ENCODE assay signal across 20 cellular contexts in the genomic region with DNA sequence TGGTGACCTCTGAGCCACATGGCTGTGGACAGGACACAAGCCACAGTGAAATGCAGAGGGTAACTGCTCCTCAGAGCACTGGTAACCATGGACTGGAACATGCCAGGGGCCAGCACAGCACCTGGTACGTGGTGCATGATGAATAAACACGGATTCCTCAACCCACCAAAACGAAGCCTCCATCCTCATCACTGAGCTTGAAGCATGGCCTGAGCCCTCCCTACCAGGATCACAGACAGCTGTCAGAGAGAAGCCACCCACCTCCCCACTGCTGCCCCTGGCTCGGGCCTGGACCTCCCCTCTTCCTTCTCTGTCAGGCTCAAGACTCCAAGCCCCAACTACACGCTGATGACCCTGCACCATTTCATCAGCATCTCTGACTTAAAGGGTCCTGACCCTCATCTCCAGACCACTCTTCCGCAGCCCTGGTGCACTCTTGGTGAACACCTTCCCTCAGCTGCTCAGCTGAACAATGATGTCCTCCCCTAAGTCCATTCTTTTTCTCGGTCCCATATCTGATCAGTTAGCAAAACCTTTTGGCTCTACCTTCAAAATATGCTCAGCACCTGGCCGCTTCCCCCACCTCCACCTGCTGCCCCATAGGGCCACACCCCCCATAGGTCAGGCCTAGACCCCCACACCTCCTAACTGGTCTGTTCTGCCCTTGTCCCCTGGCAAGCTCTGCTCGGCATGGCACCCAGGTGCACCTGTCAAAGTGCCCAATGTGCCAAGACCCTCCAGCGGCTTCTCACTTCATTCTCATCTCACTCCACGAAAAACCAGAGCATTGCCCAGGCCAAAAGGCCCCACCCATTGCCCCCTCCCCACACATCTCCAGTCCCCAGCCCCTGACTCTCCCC.
A peak's percentile ranks its signal among the peaks of the same experiment; 100 is the strongest.
DNase-seq lines count a peak whose midpoint lies in the region; ATAC-seq and TF ChIP-seq lines count a peak whose summit lies in the region.
"Had no signal": no experiment of that assay in that cellular context is flagged by ENCODE, and none has a peak within 500 bp of the region (broad histone marks: within the 10 kb centered on the region; RNA-seq: fewer than 3 reads in every experiment).

No MANE protein-coding gene starts in this region.

- WGBS in stomach, 5 donors: 82 to 90% (median 87%) methylated on average over 10 to 11 of the region's 11 CpGs

- no peak for TF ChIP-seq EP300 in stomach (IDR thresholded peaks at IDR 0.05)

- intact Hi-C loops in Right ventricle myocardium inferior (cut with DNase I) (no loop called here), left cardiac atrium (cut with DNase I) (no loop called here), stomach (cut with DNase I; ENCODE audit: low total_unique reads) (no loop called here)

- no peak for ATAC-seq in Right ventricle myocardium inferior
- ATAC-seq in left cardiac atrium: no peak
- ATAC-seq: activated naive CD8-positive, alpha-beta T cell treated with anti-CD3 and anti-CD28 coated beads, Interleukin-2, amount 50 U/mL, for 24 hours; body of pancreas; naive thymus-derived CD4-positive, alpha-beta T cell had no signal

- peaks cover 0 to 14% (median 0%) of the 10 kb centered on the region in 3 donors for H3K27me3 ChIP-seq in stomach
- H3K27me3 ChIP-seq: body of pancreas had no signal

- DNase-seq in Right ventricle myocardium inferior (ENCODE audit: missing footprints) (peak; percentile 60), left cardiac atrium (no peak), GM13977 (ENCODE audit: low spot score) (peak; percentile 16), hepatic stellate cell (ENCODE audit: low spot score) (peak; percentile 2), stomach (peak; percentile 22), DMS153 (lab: John Stamatoyannopoulos, UW) (no peak), KG1 (lab: John Stamatoyannopoulos, UW) (no peak), NCI-H446 treated with DMSO at 0.1 percent for 48 hours (lab: John Stamatoyannopoulos, UW) (no peak)
- DNase-seq: ACHN; activated CD4-positive, alpha-beta T cell treated with anti-CD3 and anti-CD28 coated beads for 4 hours; activated gamma-delta T cell; activated naive CD8-positive, alpha-beta T cell treated with anti-CD3 and anti-CD28 coated beads, Interleukin-2, amount 50 U/mL, for 24 hours; naive thymus-derived CD4-positive, alpha-beta T cell; NCI-H187; NCI-H2227 treated with DMSO at 0.1 percent for 48 hours; NCI-H82; SHP77 treated with DMSO at 0.1 percent for 48 hours; substantia nigra had no signal

- H3K4me3 ChIP-seq in stomach: no peak overlapping the region
- H3K4me3 ChIP-seq: body of pancreas had no signal

- H3K27ac ChIP-seq in stomach: no peak overlapping the region
- H3K27ac ChIP-seq: body of pancreas, parathyroid adenoma had no signal

- TF ChIP-seq POLR2A in stomach (IDR thresholded peaks at IDR 0.05): no peak

- H3K9me3 ChIP-seq in stomach: no peaks in the 10 kb centered on the region
- H3K9me3 ChIP-seq: body of pancreas had no signal

- no peaks in the 10 kb centered on the region for H3K4me1 ChIP-seq in stomach
- H3K4me1 ChIP-seq: body of pancreas had no signal

- no peaks in the 10 kb centered on the region for H3K36me3 ChIP-seq in stomach

- in situ Hi-C loops in GM13977 (cut with MboI; ENCODE audit: low pct_unique_long_range_greater_than_20kb, low sequenced_read_pairs, unreplicated experiment): no loop called here

- TF ChIP-seq CTCF in GM13977 (IDR thresholded peaks at IDR 0.05; ENCODE audit: extremely low read depth, insufficient read depth, missing control alignments): no peak
- no peak for TF ChIP-seq CTCF in stomach (IDR thresholded peaks at IDR 0.05)

Comparison
In these comparisons a context has a peak if more than half of its experiments do, and no peak if none do; other contexts are left out.
1. DNase-seq: peak in Right ventricle myocardium inferior (single experiment), GM13977 (single experiment), hepatic stellate cell (single experiment) and stomach (single experiment); none in left cardiac atrium (single experiment), DMS153 (single experiment), KG1 (single experiment) and NCI-H446 treated with DMSO at 0.1 percent for 48 hours (single experiment).